ENCODE assay signal across 23 cellular contexts in the genomic region with DNA sequence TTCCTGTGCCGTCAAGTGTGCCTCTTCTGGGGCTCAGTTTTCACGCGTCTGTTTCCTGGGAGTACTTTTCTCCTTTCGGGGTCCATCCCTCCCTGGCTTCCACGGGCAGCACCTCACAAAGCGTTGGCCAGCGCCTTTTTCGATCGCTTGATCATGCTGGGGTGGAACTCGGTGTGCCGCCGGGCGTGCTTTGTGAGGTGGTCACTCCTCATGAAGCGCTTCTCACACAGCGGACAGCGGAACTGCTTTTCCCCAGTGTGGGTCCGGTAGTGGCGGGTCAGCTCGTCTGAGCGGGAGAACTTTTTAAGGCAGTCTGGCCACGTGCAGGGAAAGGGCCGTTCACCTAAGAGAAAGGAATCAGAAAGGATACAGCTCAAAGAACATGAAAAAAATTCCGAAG.
"Had no signal": no experiment of that assay in that cellular context is flagged by ENCODE, and none has a peak within 500 bp of the region (broad histone marks: within the 10 kb centered on the region; RNA-seq: fewer than 3 reads in every experiment).

No MANE protein-coding gene starts in this region.

- H3K4me1 ChIP-seq: foreskin keratinocyte had no signal

- H3K27me3 Mint-ChIP-seq: memory B cell; natural killer cell treated with Interleukin-12 subunit alpha and Interleukin-12 subunit beta and Interleukin-15 and Interleukin-18, amount 100 ng/mL, for 72 hours; stimulated activated naive B cell treated with anti-CD40 and anti-IgM and Interleukin-4, amounts not matched to agents 10 μg/mL and 1 μg/mL and 100 μg/mL, for 72 hours; stimulated activated naive CD8-positive, alpha-beta T cell treated with anti-CD3 and anti-CD28 coated beads, Interleukin-15, amount 100 ng/mL, for 72 hours had no signal

- H3K27me3 ChIP-seq: foreskin keratinocyte, hepatocyte, neural progenitor cell, sigmoid colon had no signal

- H3K36me3 Mint-ChIP-seq: neural progenitor cell had no signal

- H3K27ac Mint-ChIP-seq: endodermal cell; memory B cell; natural killer cell treated with Interleukin-12 subunit alpha and Interleukin-12 subunit beta and Interleukin-15 and Interleukin-18, amount 100 ng/mL, for 72 hours; neural progenitor cell; stimulated activated naive B cell treated with anti-CD40 and anti-IgM and Interleukin-4, amounts not matched to agents 10 μg/mL and 1 μg/mL and 100 μg/mL, for 72 hours had no signal

- H3K27ac ChIP-seq: coronary artery, foreskin keratinocyte, hepatocyte, lower lobe of right lung, neural progenitor cell, parathyroid adenoma, prostate gland, skin epidermis, thoracic aorta had no signal

- H3K4me3 Mint-ChIP-seq: endodermal cell; memory B cell; natural killer cell treated with Interleukin-12 subunit alpha and Interleukin-12 subunit beta and Interleukin-15 and Interleukin-18, amount 100 ng/mL, for 72 hours; neural progenitor cell; stimulated activated naive B cell treated with anti-CD40 and anti-IgM and Interleukin-4, amounts not matched to agents 10 μg/mL and 1 μg/mL and 100 μg/mL, for 72 hours; stimulated activated naive CD8-positive, alpha-beta T cell treated with anti-CD3 and anti-CD28 coated beads, Interleukin-15, amount 100 ng/mL, for 72 hours had no signal

- H3K4me2 ChIP-seq: hepatocyte, neural progenitor cell had no signal

- H3K9me3 ChIP-seq: lower lobe of right lung, prostate gland, sigmoid colon, thoracic aorta had no signal

- H3K4me3 ChIP-seq: coronary artery, hepatocyte, lower lobe of right lung, neural progenitor cell, prostate gland, sigmoid colon, skin epidermis, thoracic aorta had no signal

- H2AFZ ChIP-seq: hepatocyte, neural progenitor cell, parathyroid adenoma had no signal

- ATAC-seq: foreskin keratinocyte; left lobe of liver; lower lobe of right lung; natural killer cell treated with Interleukin-12 subunit alpha and Interleukin-12 subunit beta and Interleukin-15 and Interleukin-18, amount 100 ng/mL, for 72 hours; stimulated activated naive B cell treated with anti-CD40 and anti-IgM and Interleukin-4, amounts not matched to agents 10 μg/mL and 1 μg/mL and 100 μg/mL, for 72 hours; stimulated activated naive CD8-positive, alpha-beta T cell treated with anti-CD3 and anti-CD28 coated beads, Interleukin-15, amount 100 ng/mL, for 72 hours had no signal

- H3K9me3 Mint-ChIP-seq: endodermal cell; memory B cell; natural killer cell treated with Interleukin-12 subunit alpha and Interleukin-12 subunit beta and Interleukin-15 and Interleukin-18, amount 100 ng/mL, for 72 hours; neural progenitor cell; stimulated activated naive B cell treated with anti-CD40 and anti-IgM and Interleukin-4, amounts not matched to agents 10 μg/mL and 1 μg/mL and 100 μg/mL, for 72 hours; stimulated activated naive CD8-positive, alpha-beta T cell treated with anti-CD3 and anti-CD28 coated beads, Interleukin-15, amount 100 ng/mL, for 72 hours had no signal

- H3K9ac ChIP-seq: neural progenitor cell, parathyroid adenoma had no signal

- H3K36me3 ChIP-seq: neural progenitor cell, prostate gland had no signal

- DNase-seq: effector CD4-positive, alpha-beta T cell; endodermal cell; erythroblast; foreskin keratinocyte; lower lobe of right lung; midbrain; nucleus accumbens; sigmoid colon; stimulated activated CD4-positive, alpha-beta T cell treated with anti-CD3 and anti-CD28 coated beads, Interleukin-2, amount 100 ng/mL, for 24 hours; stimulated activated CD4-positive, alpha-beta T cell treated with anti-CD3 and anti-CD28 coated beads, Interleukin-4, amount 100 ng/mL, for 4 hours; stimulated activated naive B cell treated with anti-CD40 and anti-IgM and Interleukin-4, amounts not matched to agents 10 μg/mL and 1 μg/mL and 100 μg/mL, for 72 hours; stimulated activated naive CD8-positive, alpha-beta T cell treated with anti-CD3 and anti-CD28 coated beads, Interleukin-15, amount 100 ng/mL, for 72 hours; trophoblast cell had no signal
